In the genomic region with DNA sequence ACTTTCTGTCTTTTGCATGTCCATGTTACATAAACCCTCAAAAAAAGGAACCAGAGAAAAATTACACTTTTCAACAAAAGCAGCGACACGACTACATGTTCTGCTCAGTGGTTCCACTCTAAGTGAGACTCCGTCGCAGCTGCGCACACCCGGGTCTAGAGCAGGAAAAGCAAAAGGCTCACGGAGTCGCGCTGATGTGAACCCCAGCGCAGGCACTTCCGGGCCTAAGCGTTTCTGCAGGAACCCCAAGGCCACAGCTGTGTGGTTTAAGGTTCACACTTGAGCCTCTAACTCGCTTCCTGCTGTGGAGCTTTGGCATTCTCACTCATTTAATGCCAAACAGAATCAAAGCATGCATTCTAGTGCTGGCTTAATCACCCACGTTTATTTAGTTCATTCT, we compare ENCODE assay signal across 19 cellular contexts.
DNase-seq lines count a peak whose midpoint lies in the region; ATAC-seq and TF ChIP-seq lines count a peak whose summit lies in the region.
"Had no signal": no experiment of that assay in that cellular context is flagged by ENCODE, and none has a peak within 500 bp of the region (broad histone marks: within the 10 kb centered on the region; RNA-seq: fewer than 3 reads in every experiment).

No MANE protein-coding gene starts in this region.

- H3K9ac ChIP-seq in Karpas-422 (ENCODE audit: low read length) = no peak overlapping the region
- H3K9ac ChIP-seq: SK-N-SH had no signal

- no peaks in the 10 kb centered on the region for H4K20me1 ChIP-seq in Karpas-422 (ENCODE audit: insufficient read depth, low read depth, low read length)

- H3K27ac Mint-ChIP-seq in activated CD4-positive, alpha-beta T cell treated with anti-CD3 and anti-CD28 coated beads, Interleukin-2, amount 10 ng/mL, durations not matched to agents 24 days and 14 days = peak overlapping the region; percentile 57
- H3K27ac Mint-ChIP-seq in activated T-helper 2 cell treated with anti-CD3 and anti-CD28 coated beads, Interferon-gamma antibody, Interleukin-2, Interleukin-4, amounts not matched to agents 10 μg/mL and 5 μg/mL and 100 μg/mL, durations not matched to agents 14 hours and 24 hours and 36 hours = peak overlapping the region; percentile 78

- intact Hi-C loops in activated CD4-positive, alpha-beta T cell treated with anti-CD3 and anti-CD28 coated beads, Interleukin-2, amount 10 ng/mL, durations not matched to agents 24 days and 14 days (cut with micrococcal nuclease) = no loop called here
- intact Hi-C loops in activated T-helper 2 cell treated with anti-CD3 and anti-CD28 coated beads, Interferon-gamma antibody, Interleukin-2, Interleukin-4, amounts not matched to agents 10 μg/mL and 5 μg/mL and 100 μg/mL, durations not matched to agents 14 hours and 24 hours and 36 hours (cut with micrococcal nuclease) = no loop called here
- intact Hi-C loops in spleen (cut with DNase I; ENCODE audit: low total_unique reads) (no loop called here), esophagus squamous epithelium (cut with DNase I) (no loop called here)

- H3K27me3 ChIP-seq in Karpas-422 (ENCODE audit: low read length) = no peaks in the 10 kb centered on the region
- peaks cover 0 to 15% (median 0%) of the 10 kb centered on the region in 7 donors for H3K27me3 ChIP-seq in spleen (replicated peaks in 1 of 7)
- H3K27me3 ChIP-seq in esophagus squamous epithelium = peaks cover 0 to 9% (median 0%) of the 10 kb centered on the region in 4 donors
- H3K27me3 ChIP-seq: body of pancreas had no signal

- H3K36me3 Mint-ChIP-seq in activated CD4-positive, alpha-beta T cell treated with anti-CD3 and anti-CD28 coated beads, Interleukin-2, amount 10 ng/mL, durations not matched to agents 24 days and 14 days (ENCODE audit: low read depth) = no peaks in the 10 kb centered on the region
- no peaks in the 10 kb centered on the region for H3K36me3 Mint-ChIP-seq in activated T-helper 2 cell treated with anti-CD3 and anti-CD28 coated beads, Interferon-gamma antibody, Interleukin-2, Interleukin-4, amounts not matched to agents 10 μg/mL and 5 μg/mL and 100 μg/mL, durations not matched to agents 14 hours and 24 hours and 36 hours (ENCODE audit: low read depth)

- no peaks in the 10 kb centered on the region for H3K79me2 ChIP-seq in Karpas-422 (ENCODE audit: low read length)

- peak overlapping the region; percentile 74 for H3K4me3 Mint-ChIP-seq in activated CD4-positive, alpha-beta T cell treated with anti-CD3 and anti-CD28 coated beads, Interleukin-2, amount 10 ng/mL, durations not matched to agents 24 days and 14 days
- H3K4me3 Mint-ChIP-seq in activated T-helper 2 cell treated with anti-CD3 and anti-CD28 coated beads, Interferon-gamma antibody, Interleukin-2, Interleukin-4, amounts not matched to agents 10 μg/mL and 5 μg/mL and 100 μg/mL, durations not matched to agents 14 hours and 24 hours and 36 hours (ENCODE audit: low read depth) = peak overlapping the region; percentile 73

- H3K36me3 ChIP-seq in Karpas-422 (ENCODE audit: insufficient read depth, low read length) (no peaks in the 10 kb centered on the region), spleen (no peaks in the 10 kb centered on the region), esophagus squamous epithelium (no peaks in the 10 kb centered on the region)
- H3K36me3 ChIP-seq: thoracic aorta had no signal

- no peak for DNase-seq in activated CD4-positive, alpha-beta T cell treated with anti-CD3 and anti-CD28 coated beads, Interleukin-2, amount 10 ng/mL, durations not matched to agents 24 days and 14 days
- no peak for DNase-seq in activated CD4-positive, alpha-beta T cell treated with anti-CD3 and anti-CD28 coated beads for 4 hours
- DNase-seq in Karpas-422 = no peak
- DNase-seq in activated T-helper 2 cell treated with anti-CD3 and anti-CD28 coated beads, Interferon-gamma antibody, Interleukin-2, Interleukin-4, amounts not matched to agents 10 μg/mL and 5 μg/mL and 100 μg/mL, durations not matched to agents 14 hours and 24 hours and 36 hours (ENCODE audit: low spot score) = no peak
- peak; percentile 73 for DNase-seq in spleen
- DNase-seq in H4 (ENCODE audit: low spot score) = no peak
- DNase-seq in esophagus squamous epithelium (lab: John Stamatoyannopoulos, UW) = no peak
- DNase-seq: C1 segment of cervical spinal cord, DMS79 treated with DMSO at 0.1 percent for 48 hours, hippocampal formation, mesenchymal stem cell, NCI-H1417 treated with DMSO at 0.1 percent for 48 hours, NCI-H2171, NCI-H748 treated with DMSO at 0.1 percent for 48 hours, SK-N-SH had no signal

- H3K4me1 ChIP-seq in Karpas-422 (ENCODE audit: low read length) (no peaks in the 10 kb centered on the region), spleen (peaks cover 0 to 10% (median 0%) of the 10 kb centered on the region in 6 donors), esophagus squamous epithelium (no peaks in the 10 kb centered on the region)
- H3K4me1 ChIP-seq: body of pancreas had no signal

- no peaks in the 10 kb centered on the region for H3K9me3 Mint-ChIP-seq in activated CD4-positive, alpha-beta T cell treated with anti-CD3 and anti-CD28 coated beads, Interleukin-2, amount 10 ng/mL, durations not matched to agents 24 days and 14 days
- no peaks in the 10 kb centered on the region for H3K9me3 Mint-ChIP-seq in activated T-helper 2 cell treated with anti-CD3 and anti-CD28 coated beads, Interferon-gamma antibody, Interleukin-2, Interleukin-4, amounts not matched to agents 10 μg/mL and 5 μg/mL and 100 μg/mL, durations not matched to agents 14 hours and 24 hours and 36 hours

- H3K27me3 Mint-ChIP-seq in activated CD4-positive, alpha-beta T cell treated with anti-CD3 and anti-CD28 coated beads, Interleukin-2, amount 10 ng/mL, durations not matched to agents 24 days and 14 days = peaks cover 7% of the 10 kb centered on the region
- peaks cover under 1% of the 10 kb centered on the region for H3K27me3 Mint-ChIP-seq in activated T-helper 2 cell treated with anti-CD3 and anti-CD28 coated beads, Interferon-gamma antibody, Interleukin-2, Interleukin-4, amounts not matched to agents 10 μg/mL and 5 μg/mL and 100 μg/mL, durations not matched to agents 14 hours and 24 hours and 36 hours (ENCODE audit: low read depth)

- H3K4me3 ChIP-seq in Karpas-422 (ENCODE audit: low read length) (no peak overlapping the region), spleen (peak overlapping the region in 4 of 8 donors; percentile 2 to 57 (median 25)), esophagus squamous epithelium (no peak overlapping the region)
- H3K4me3 ChIP-seq: body of pancreas, coronary artery, thoracic aorta had no signal

- TF ChIP-seq POLR2A in spleen (IDR thresholded peaks at IDR 0.05) (no peak), esophagus squamous epithelium (IDR thresholded peaks at IDR 0.05) (no peak)

- WGBS in spleen, 5 donors = 67 to 82% (median 73%) methylated on average over 14 of the region's 14 CpGs
- 74 to 79% methylated on average over 14 of the region's 14 CpGs for WGBS in esophagus squamous epithelium, 2 donors

- H3K4me1 Mint-ChIP-seq in activated CD4-positive, alpha-beta T cell treated with anti-CD3 and anti-CD28 coated beads, Interleukin-2, amount 10 ng/mL, durations not matched to agents 24 days and 14 days = peaks cover 15% of the 10 kb centered on the region
- peaks cover 35% of the 10 kb centered on the region for H3K4me1 Mint-ChIP-seq in activated T-helper 2 cell treated with anti-CD3 and anti-CD28 coated beads, Interferon-gamma antibody, Interleukin-2, Interleukin-4, amounts not matched to agents 10 μg/mL and 5 μg/mL and 100 μg/mL, durations not matched to agents 14 hours and 24 hours and 36 hours (ENCODE audit: low read depth)

- H3K4me2 ChIP-seq in Karpas-422 (ENCODE audit: low read depth, low read length, poor library complexity, severe bottlenecking) = peak overlapping the region; percentile 29
- H3K4me2 ChIP-seq: SK-N-SH had no signal

- ATAC-seq in HG03565 (IDR thresholded peaks at IDR 0.05; ENCODE audit: unreplicated experiment) = no peak
- ATAC-seq: body of pancreas had no signal

- TF ChIP-seq CTCF in spleen (IDR thresholded peaks at IDR 0.05 in 8 of 11, conservative IDR thresholded peaks at IDR 0.05 in 3 of 11) (no peak), esophagus squamous epithelium (IDR thresholded peaks at IDR 0.05) (no peak)

- H3K27ac ChIP-seq in Karpas-422 (ENCODE audit: low read length) (no peak overlapping the region), spleen (peak overlapping the region in 4 of 8 donors; percentile 9 to 58 (median 45)), esophagus squamous epithelium (no peak overlapping the region)
- H3K27ac ChIP-seq: body of pancreas, coronary artery, thoracic aorta had no signal

- H2AFZ ChIP-seq in Karpas-422 (ENCODE audit: low read length) = no peak overlapping the region

- H3K9me2 ChIP-seq in Karpas-422 (replicated peaks; ENCODE audit: insufficient read depth, low read length) = no peaks in the 10 kb centered on the region
- H3K9me2 ChIP-seq: SK-N-SH had no signal

- no peaks in the 10 kb centered on the region for H3K9me3 ChIP-seq in Karpas-422 (ENCODE audit: low read length)
- no peaks in the 10 kb centered on the region for H3K9me3 ChIP-seq in spleen
- no peaks in the 10 kb centered on the region for H3K9me3 ChIP-seq in esophagus squamous epithelium
- H3K9me3 ChIP-seq: body of pancreas, SK-N-SH, thoracic aorta had no signal
